ENCODE assay signal across 8 cellular contexts in genomic region chr16:87766485-87766797, GRCh38. TPM values are rescaled to one million over a fixed set of nuclear protein-coding genes. Genes with fewer than 3 reads are reported as not detected.
DNase-seq lines count a peak whose midpoint lies in the region; ATAC-seq and TF ChIP-seq lines count a peak whose summit lies in the region.

No MANE protein-coding gene starts in this region.

- no peak overlapping the region for H4K5ac ChIP-seq in mesendoderm (ENCODE audit: low read length)

- peak overlapping the region; percentile 81 to 97 (median 93) for H3K4me3 ChIP-seq in heart left ventricle
- H3K4me3 ChIP-seq in mesendoderm (ENCODE audit: low read length) = peak overlapping the region; percentile 83
- H3K4me3 ChIP-seq in upper lobe of right lung = peak overlapping the region; percentile 97

- H3K18ac ChIP-seq in mesendoderm (ENCODE audit: low read length) = peak overlapping the region; percentile 86

- TF ChIP-seq CTCF in heart left ventricle (IDR thresholded peaks at IDR 0.05) = no peak
- TF ChIP-seq CTCF in MCF 10A (IDR thresholded peaks at IDR 0.05; ENCODE audit: unreplicated experiment) = no peak
- TF ChIP-seq CTCF in upper lobe of right lung (IDR thresholded peaks at IDR 0.05) = no peak

- H3K4me2 ChIP-seq in mesendoderm (ENCODE audit: low read length) = peak overlapping the region; percentile 28

- BruUV-seq in MCF 10A (replicated peaks; lab: Mats Ljungman, UMichigan) = no TSS peak

- H3K9me3 Mint-ChIP-seq in MCF 10A (ENCODE audit: unreplicated experiment) = no peaks in the 10 kb centered on the region

- H3K27ac Mint-ChIP-seq in MCF 10A (ENCODE audit: low read depth, unreplicated experiment) = peak overlapping the region; percentile 95

- H3K23ac ChIP-seq in mesendoderm (ENCODE audit: low read length) = no peak overlapping the region

- H3K36me3 Mint-ChIP-seq in MCF 10A (ENCODE audit: insufficient read depth, unreplicated experiment) = peaks cover 33% of the 10 kb centered on the region

- H3K79me2 ChIP-seq in mesendoderm (ENCODE audit: control insufficient read depth, insufficient read depth, low read length) = peaks cover 33% of the 10 kb centered on the region

- peaks cover 0 to 26% (median 21%) of the 10 kb centered on the region in 9 donors for H3K36me3 ChIP-seq in heart left ventricle
- peaks cover 2% of the 10 kb centered on the region for H3K36me3 ChIP-seq in mesendoderm (ENCODE audit: control insufficient read depth, insufficient read depth, low read length)
- H3K36me3 ChIP-seq in upper lobe of right lung = peaks cover 5% of the 10 kb centered on the region

- peaks cover 3 to 26% (median 9%) of the 10 kb centered on the region in 12 donors for H3K4me1 ChIP-seq in heart left ventricle
- H3K4me1 ChIP-seq in mesendoderm (ENCODE audit: control insufficient read depth, low read depth, low read length) = no peaks in the 10 kb centered on the region
- peaks cover 16% of the 10 kb centered on the region for H3K4me1 ChIP-seq in upper lobe of right lung

- peaks cover 24% of the 10 kb centered on the region for H3K4me1 Mint-ChIP-seq in MCF 10A (ENCODE audit: insufficient read depth, unreplicated experiment)

- no peaks in the 10 kb centered on the region for H3K27me3 Mint-ChIP-seq in MCF 10A (ENCODE audit: insufficient read depth, unreplicated experiment)

- H3K79me1 ChIP-seq in mesendoderm (ENCODE audit: low read length) = peaks cover 23% of the 10 kb centered on the region

- DNase-seq in heart left ventricle = no peak
- no peak for DNase-seq in left cardiac atrium
- no peak for DNase-seq in MCF 10A (ENCODE audit: unreplicated experiment)
- no peak for DNase-seq in mesendoderm
- no peak for DNase-seq in upper lobe of right lung
- no peak for DNase-seq in stimulated activated CD4-positive, alpha-beta T cell treated with anti-CD3 and anti-CD28 coated beads, Interleukin-4, amount 100 ng/mL, for 4 hours
- DNase-seq in islet precursor cell = no peak
- DNase-seq in ureter (ENCODE audit: low spot score) = no peak

- peak overlapping the region; percentile 88 for H3K4me3 Mint-ChIP-seq in MCF 10A (ENCODE audit: unreplicated experiment)

- H3K9ac ChIP-seq in mesendoderm (ENCODE audit: low read length) = peak overlapping the region; percentile 91

- H3K56ac ChIP-seq in mesendoderm (ENCODE audit: low read length) = peak overlapping the region; percentile 91

- CTCF ChIA-PET in MCF 10A (lab: Yijun Ruan, JAX) = interaction anchor here (0.7 to 3.6 kb wide), 6 partner anchors 8 to 369 kb away, joined by 3 to 25 read pairs (median 8); no protein-coding TSS in a partner anchor

- H2BK120ac ChIP-seq in mesendoderm (ENCODE audit: low read depth, low read length) = no peak overlapping the region

- H3K9me3 ChIP-seq in heart left ventricle (no peaks in the 10 kb centered on the region), upper lobe of right lung (no peaks in the 10 kb centered on the region)

- intact Hi-C loops in heart left ventricle (cut with DNase I) (loop anchor here in 9 of 10 donors (5.0 to 10.0 kb wide), 5 partner anchors 179 to 808 kb away; partner anchors contain the start of genes MAP1LC3B (in 5 of the 9) and ZC3H18 (in 2 of the 9)), left cardiac atrium (cut with DNase I) (loop anchor here in 1 of 2 donors (5.0 kb wide), 1 partner anchor 179 kb away; no protein-coding TSS in a partner anchor), MCF 10A (cut with micrococcal nuclease) (loop anchor here (10.0 kb wide), 1 partner anchor 1202 kb away; the partner anchor contains the start of gene FOXC2), upper lobe of right lung (cut with DNase I) (no loop called here)

- H4K8ac ChIP-seq in mesendoderm (ENCODE audit: low read depth, low read length) = peak overlapping the region; percentile 97

- ATAC-seq in heart left ventricle (no peak), left cardiac atrium (no peak), upper lobe of right lung (no peak)

- peaks cover 0 to 4% (median 0%) of the 10 kb centered on the region in 9 donors for H3K27me3 ChIP-seq in heart left ventricle
- H3K27me3 ChIP-seq in mesendoderm (ENCODE audit: insufficient read depth, low read length, poor library complexity) = no peaks in the 10 kb centered on the region
- H3K27me3 ChIP-seq in upper lobe of right lung = no peaks in the 10 kb centered on the region

- H2BK15ac ChIP-seq in mesendoderm (replicated peaks; ENCODE audit: low read depth) = no peak overlapping the region

- H2BK5ac ChIP-seq in mesendoderm (ENCODE audit: low read length) = no peak overlapping the region

- no peak overlapping the region for H2AK5ac ChIP-seq in mesendoderm (ENCODE audit: low read length)

- H3K27ac ChIP-seq in heart left ventricle = peak overlapping the region in 9 of 12 donors; percentile 68 to 93 (median 86)
- no peak overlapping the region for H3K27ac ChIP-seq in mesendoderm (ENCODE audit: low read depth, low read length)
- peak overlapping the region; percentile 94 for H3K27ac ChIP-seq in upper lobe of right lung

- H3K4ac ChIP-seq in mesendoderm (ENCODE audit: low read depth, low read length) = peak overlapping the region; percentile 81

- TF ChIP-seq POLR2A in heart left ventricle (IDR thresholded peaks at IDR 0.05) = no peak

- 42 to 54% (median 49%) methylated on average over 16 to 17 of the region's 17 CpGs for WGBS in heart left ventricle, 4 donors
- no CpG with 5 or more reads among the region's 17 CpGs for WGBS in mesendoderm (ENCODE audit: extremely low coverage, insufficient coverage, low lambda C conversion rate)

- POLR2A ChIA-PET in MCF 10A (lab: Yijun Ruan, JAX) = interaction anchor here (0.5 to 3.1 kb wide), 11 partner anchors 13 to 276 kb away, joined by 3 to 32 read pairs (median 7); partner anchors contain the start of genes BANP and SLC7A5

RNA-seq across cellular contexts. Expression of gene KLHDC4, which starts 0.7 kb away (rescaled TPM):
- total RNA-seq in heart left ventricle (10 to 100 TPM in 8 of 9 donors, 1 to 10 TPM in 1; 6.8 to 19.2 (median 13.7) TPM), left cardiac atrium (10 to 100 TPM; 11.4 to 18.0 TPM), MCF 10A (2022) (82.9 and 106 TPM in 2 replicates), upper lobe of right lung (38.8 TPM), ureter (63.2 TPM)
- polyA plus RNA-seq in heart left ventricle = 10 to 100 TPM; 17.8 to 20.5 TPM
- polyA plus RNA-seq in mesendoderm (2013, experiment 1 of 2) = 25.9 TPM
- 24.8 TPM for polyA plus RNA-seq in mesendoderm (2013, experiment 2 of 2)
